8 cellular contexts compared by ENCODE assay signal in the genomic region with DNA sequence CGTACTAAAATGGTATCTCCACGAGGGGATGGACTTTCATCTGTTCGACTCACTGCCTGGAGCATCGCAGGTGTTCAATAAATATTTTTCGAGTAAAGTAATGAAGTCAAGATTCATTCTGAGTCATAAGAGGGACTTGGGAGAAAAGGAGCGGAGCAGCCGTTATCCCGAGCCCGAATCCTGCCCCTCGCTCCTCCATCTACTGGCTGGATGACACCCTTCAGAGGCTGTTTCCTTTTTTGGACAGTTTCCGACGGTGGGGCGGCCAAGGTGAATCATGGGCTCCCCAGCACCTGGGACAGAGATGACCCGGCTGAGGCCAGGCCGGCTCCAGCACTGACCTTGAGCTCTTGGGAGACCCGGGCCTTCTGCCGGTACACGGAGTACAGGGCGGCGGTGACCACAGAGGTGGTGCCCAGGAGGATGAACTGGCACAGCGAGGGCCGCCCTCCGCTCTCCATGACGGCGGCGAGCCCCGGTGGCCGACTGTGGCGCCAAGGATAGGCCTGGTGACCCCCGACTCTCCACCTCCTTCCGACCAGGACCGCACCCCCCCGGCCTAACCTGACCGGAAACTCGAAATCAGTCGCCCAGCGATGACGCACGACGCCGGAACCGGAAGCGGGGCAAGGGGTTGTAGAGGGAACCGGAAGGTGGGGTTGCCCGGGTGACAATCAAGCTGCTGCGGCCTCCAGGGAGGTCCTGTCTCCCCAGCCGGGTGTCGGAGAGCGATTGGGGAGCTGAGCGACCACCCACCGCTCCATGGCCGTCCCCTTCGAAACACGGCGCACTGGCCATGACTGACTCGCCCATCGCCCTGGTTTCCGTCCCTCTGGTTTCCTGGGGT. TPM values are rescaled to one million over a fixed set of nuclear protein-coding genes. Genes with fewer than 3 reads are reported as not detected.
DNase-seq lines count a peak whose midpoint lies in the region; ATAC-seq and TF ChIP-seq lines count a peak whose summit lies in the region.

A gene with protein sequence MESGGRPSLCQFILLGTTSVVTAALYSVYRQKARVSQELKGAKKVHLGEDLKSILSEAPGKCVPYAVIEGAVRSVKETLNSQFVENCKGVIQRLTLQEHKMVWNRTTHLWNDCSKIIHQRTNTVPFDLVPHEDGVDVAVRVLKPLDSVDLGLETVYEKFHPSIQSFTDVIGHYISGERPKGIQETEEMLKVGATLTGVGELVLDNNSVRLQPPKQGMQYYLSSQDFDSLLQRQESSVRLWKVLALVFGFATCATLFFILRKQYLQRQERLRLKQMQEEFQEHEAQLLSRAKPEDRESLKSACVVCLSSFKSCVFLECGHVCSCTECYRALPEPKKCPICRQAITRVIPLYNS (minus strand): TSS at position 588 of the 847 bp plus-strand sequence. CDS start 127 bp downstream, at position 461.

- H3K4me3 ChIP-seq in BE2C (ENCODE audit: low read depth, low read length): peak within 1 kb of the TSS; percentile 89

- no peaks in the 10 kb centered on the region for H3K9me3 ChIP-seq in BE2C

- peak; percentile 83 for ATAC-seq in GM19328 (IDR thresholded peaks at IDR 0.05; ENCODE audit: unreplicated experiment)
- ATAC-seq in HG03558 (IDR thresholded peaks at IDR 0.05; ENCODE audit: extremely low read depth, unreplicated experiment): peak; percentile 60
- ATAC-seq in left lobe of liver: peak; percentile 98

- no peak for TF ChIP-seq CTCF in BE2C (IDR thresholded peaks at IDR 0.05; ENCODE audit: low read depth, low read length)

- DNase-seq in BE2C (peak; percentile 87), NCI-H748 treated with DMSO at 0.1 percent for 48 hours (lab: John Stamatoyannopoulos, UW) (peak; percentile 35), dedifferentiated amniotic fluid mesenchymal stem cell (ENCODE audit: extremely low spot score) (peak; percentile 93), left lobe of liver (ENCODE audit: low spot score) (peak; percentile 96)
- peak; percentile 94 to 95 for DNase-seq in activated CD4-positive, alpha-beta T cell treated with anti-CD3 and anti-CD28 coated beads, Interleukin-2, amount 50 U/mL, for 24 hours (ENCODE audit: low read depth in 1 of 2, low spot score in 1 of 2)
- DNase-seq in stimulated activated CD4-positive, alpha-beta T cell treated with anti-CD3 and anti-CD28 coated beads, Interleukin-2, amount 100 ng/mL, for 24 hours: peak; percentile 96 to 97

- no peaks in the 10 kb centered on the region for H3K27me3 ChIP-seq in BE2C

- H3K36me3 ChIP-seq in BE2C: no peaks in the 10 kb centered on the region

- H3K4me1 ChIP-seq in BE2C: no peaks in the 10 kb centered on the region

RNA-seq across cellular contexts. Expression of the gene that starts here (rescaled TPM):
- 51.4 TPM for polyA plus RNA-seq in BE2C (2012; ENCODE audit: insufficient read depth, insufficient read length, low read depth)
- 16.9 TPM for total RNA-seq in left lobe of liver

Comparison
In these comparisons a context has a peak if more than half of its experiments do, and no peak if none do; other contexts are left out.
1. Peak in every context shown above with its lines: DNase-seq, ATAC-seq and H3K4me3 ChIP-seq.
2. DNase-seq: peak in every context shown above with its lines; median percentile 96 in stimulated activated CD4-positive, alpha-beta T cell treated with anti-CD3 and anti-CD28 coated beads, Interleukin-2, amount 100 ng/mL, for 24 hours; 96 in left lobe of liver; 94 in activated CD4-positive, alpha-beta T cell treated with anti-CD3 and anti-CD28 coated beads, Interleukin-2, amount 50 U/mL, for 24 hours; 93 in dedifferentiated amniotic fluid mesenchymal stem cell; 87 in BE2C; 35 in NCI-H748 treated with DMSO at 0.1 percent for 48 hours.